ENCODE assay signal across 16 cellular contexts in genomic region chr2:100239513-100240210, GRCh38.
"Had no signal": no experiment of that assay in that cellular context is flagged by ENCODE, and none has a peak within 500 bp of the region (broad histone marks: within the 10 kb centered on the region; RNA-seq: fewer than 3 reads in every experiment).

No MANE protein-coding gene starts in this region.

- ATAC-seq: activated naive CD4-positive, alpha-beta T cell treated with anti-CD3 and anti-CD28 coated beads, Interleukin-2, amount 50 U/mL, for 72 hours; activated T-cell treated with anti-CD3 and anti-CD28 coated beads, Interleukin-2, amount 50 U/mL, for 72 hours; left lung; sciatic nerve; stimulated activated memory B cell treated with anti-CD40 and anti-IgM and Interleukin-4, amounts not matched to agents 10 μg/mL and 1 μg/mL and 100 μg/mL, for 72 hours had no signal

- H3K36me3 ChIP-seq: adrenal gland, esophagus squamous epithelium, left lung, ovary, thyroid gland had no signal

- H3K27ac ChIP-seq: adrenal gland, esophagus squamous epithelium, left lung, ovary, thyroid gland had no signal

- H3K9me3 Mint-ChIP-seq: activated naive CD4-positive, alpha-beta T cell treated with anti-CD3 and anti-CD28 coated beads, Interleukin-2, amount 50 U/mL, for 72 hours; activated T-cell treated with anti-CD3 and anti-CD28 coated beads, Interleukin-2, amount 50 U/mL, for 72 hours; stimulated activated memory B cell treated with anti-CD40 and anti-IgM and Interleukin-4, amounts not matched to agents 10 μg/mL and 1 μg/mL and 100 μg/mL, for 72 hours had no signal

- H3K9ac ChIP-seq: SK-N-SH had no signal

- H3K27ac Mint-ChIP-seq: activated naive CD4-positive, alpha-beta T cell treated with anti-CD3 and anti-CD28 coated beads, Interleukin-2, amount 50 U/mL, for 72 hours; activated T-cell treated with anti-CD3 and anti-CD28 coated beads, Interleukin-2, amount 50 U/mL, for 72 hours had no signal

- H3K9me3 ChIP-seq: adrenal gland, esophagus squamous epithelium, left lung, ovary, SK-N-SH, thyroid gland had no signal

- H3K36me3 Mint-ChIP-seq: activated naive CD4-positive, alpha-beta T cell treated with anti-CD3 and anti-CD28 coated beads, Interleukin-2, amount 50 U/mL, for 72 hours; stimulated activated memory B cell treated with anti-CD40 and anti-IgM and Interleukin-4, amounts not matched to agents 10 μg/mL and 1 μg/mL and 100 μg/mL, for 72 hours had no signal

- DNase-seq: activated CD4-positive, alpha-beta T cell treated with anti-CD3 and anti-CD28 coated beads, Interleukin-2, amount 50 U/mL, for 1 hour; activated CD4-positive, CD25-positive, alpha-beta regulatory T cell; activated gamma-delta T cell; activated T-cell treated with anti-CD3 and anti-CD28 coated beads, Interleukin-2, amount 50 U/mL, for 72 hours; dermis blood vessel endothelial cell; effector memory CD4-positive, alpha-beta T cell; esophagus squamous epithelium; left lung; ovary; SK-N-SH; stimulated activated CD4-positive, alpha-beta T cell treated with anti-CD3 and anti-CD28 coated beads, Interleukin-4, amount 100 ng/mL, for 4 hours; thyroid gland had no signal

- H3K27me3 ChIP-seq: adrenal gland, left lung, ovary, thyroid gland had no signal

- H3K4me3 ChIP-seq: adrenal gland, esophagus squamous epithelium, left lung, ovary, thyroid gland had no signal

- H3K4me2 ChIP-seq: SK-N-SH had no signal

- H3K4me3 Mint-ChIP-seq: activated T-cell treated with anti-CD3 and anti-CD28 coated beads, Interleukin-2, amount 50 U/mL, for 72 hours; stimulated activated memory B cell treated with anti-CD40 and anti-IgM and Interleukin-4, amounts not matched to agents 10 μg/mL and 1 μg/mL and 100 μg/mL, for 72 hours had no signal

- H3K4me1 ChIP-seq: adrenal gland, thyroid gland had no signal
